ENCODE assay signal across 9 cellular contexts in genomic region chr19:33683881-33684549, GRCh38.
DNase-seq lines count a peak whose midpoint lies in the region; ATAC-seq and TF ChIP-seq lines count a peak whose summit lies in the region.
"Had no signal": no experiment of that assay in that cellular context is flagged by ENCODE, and none has a peak within 500 bp of the region (broad histone marks: within the 10 kb centered on the region; RNA-seq: fewer than 3 reads in every experiment).

No MANE protein-coding gene starts in this region.

- H3K4me1 ChIP-seq in liver (ENCODE audit: control insufficient read depth in 4 of 4, insufficient read depth in 4 of 4, low read length in 3 of 4) = peaks cover 0 to 5% (median 1%) of the 10 kb centered on the region in 4 donors

- no peaks in the 10 kb centered on the region for H3K36me3 Mint-ChIP-seq in activated T-helper 2 cell treated with anti-CD3 and anti-CD28 coated beads, Interferon-gamma antibody, Interleukin-2, Interleukin-4, amounts not matched to agents 10 μg/mL and 5 μg/mL and 100 μg/mL, durations not matched to agents 14 hours and 24 hours and 36 hours (ENCODE audit: low read depth)

- no peaks in the 10 kb centered on the region for H3K9me3 Mint-ChIP-seq in activated T-helper 2 cell treated with anti-CD3 and anti-CD28 coated beads, Interferon-gamma antibody, Interleukin-2, Interleukin-4, amounts not matched to agents 10 μg/mL and 5 μg/mL and 100 μg/mL, durations not matched to agents 14 hours and 24 hours and 36 hours

- DNase-seq in COLO829 (ENCODE audit: low spot score) (peak; percentile 31), HT1080 (ENCODE audit: low read depth) (peak; percentile 12), cardiac fibroblast (ENCODE audit: low read depth in 2 of 2) (peak; percentile 22 to 31), germinal center (ENCODE audit: low spot score) (no peak)
- no peak for DNase-seq in activated T-helper 2 cell treated with anti-CD3 and anti-CD28 coated beads, Interferon-gamma antibody, Interleukin-2, Interleukin-4, amounts not matched to agents 10 μg/mL and 5 μg/mL and 100 μg/mL, durations not matched to agents 14 hours and 24 hours and 36 hours (ENCODE audit: low spot score)
- DNase-seq: activated CD8-positive, alpha-beta memory T cell treated with anti-CD3 and anti-CD28 coated beads, Interleukin-2, amount 50 U/mL, for 4 hours had no signal

- H3K4me1 Mint-ChIP-seq in activated T-helper 2 cell treated with anti-CD3 and anti-CD28 coated beads, Interferon-gamma antibody, Interleukin-2, Interleukin-4, amounts not matched to agents 10 μg/mL and 5 μg/mL and 100 μg/mL, durations not matched to agents 14 hours and 24 hours and 36 hours (ENCODE audit: low read depth) = no peaks in the 10 kb centered on the region

- TF ChIP-seq POLR2A in GM18505 (IDR thresholded peaks at IDR 0.05; ENCODE audit: borderline replicate concordance, extremely low read depth, insufficient read depth, insufficient read length) = no peak

- H3K27me3 ChIP-seq in liver (ENCODE audit: control insufficient read depth in 4 of 4, insufficient read depth in 4 of 4, low read length in 3 of 4) = peaks cover 2 to 10% (median 5%) of the 10 kb centered on the region in 4 donors

- no peaks in the 10 kb centered on the region for H3K9me3 ChIP-seq in liver (ENCODE audit: control insufficient read depth in 4 of 4, low read length in 3 of 4)

- no peak overlapping the region for H3K27ac Mint-ChIP-seq in activated T-helper 2 cell treated with anti-CD3 and anti-CD28 coated beads, Interferon-gamma antibody, Interleukin-2, Interleukin-4, amounts not matched to agents 10 μg/mL and 5 μg/mL and 100 μg/mL, durations not matched to agents 14 hours and 24 hours and 36 hours

- no peak overlapping the region for H3K9ac ChIP-seq in liver (ENCODE audit: low read depth in 1 of 2, low read length in 2 of 2)

- TF ChIP-seq RAD21 in liver (IDR thresholded peaks at IDR 0.05) = no peak

- H3K27ac ChIP-seq in liver (ENCODE audit: low read depth in 1 of 2, low read length in 2 of 2) = no peak overlapping the region

- intact Hi-C loops in activated T-helper 2 cell treated with anti-CD3 and anti-CD28 coated beads, Interferon-gamma antibody, Interleukin-2, Interleukin-4, amounts not matched to agents 10 μg/mL and 5 μg/mL and 100 μg/mL, durations not matched to agents 14 hours and 24 hours and 36 hours (cut with micrococcal nuclease) = no loop called here

- H3K4me3 ChIP-seq in cardiac fibroblast (replicated peaks in 1 of 2; ENCODE audit: low read depth in 2 of 2, low read length in 2 of 2) (no peak overlapping the region), liver (ENCODE audit: low read depth in 1 of 3, low read length in 3 of 3) (no peak overlapping the region)

- no peak overlapping the region for H3K4me3 Mint-ChIP-seq in activated T-helper 2 cell treated with anti-CD3 and anti-CD28 coated beads, Interferon-gamma antibody, Interleukin-2, Interleukin-4, amounts not matched to agents 10 μg/mL and 5 μg/mL and 100 μg/mL, durations not matched to agents 14 hours and 24 hours and 36 hours (ENCODE audit: low read depth)

- WGBS in liver = 21% methylated on average over 24 of the region's 24 CpGs

- TF ChIP-seq CTCF in cardiac fibroblast (IDR thresholded peaks at IDR 0.05; ENCODE audit: low read depth, low read length) = no peak
- TF ChIP-seq CTCF in liver (IDR thresholded peaks at IDR 0.05; ENCODE audit: low read depth, low read length, missing input control) = no peak

- peaks cover 3% of the 10 kb centered on the region for H3K27me3 Mint-ChIP-seq in activated T-helper 2 cell treated with anti-CD3 and anti-CD28 coated beads, Interferon-gamma antibody, Interleukin-2, Interleukin-4, amounts not matched to agents 10 μg/mL and 5 μg/mL and 100 μg/mL, durations not matched to agents 14 hours and 24 hours and 36 hours (ENCODE audit: low read depth)

- ATAC-seq in GM18858 (IDR thresholded peaks at IDR 0.05; ENCODE audit: unreplicated experiment) (no peak), GM18505 (IDR thresholded peaks at IDR 0.05; ENCODE audit: unreplicated experiment) (no peak)

- H3K36me3 ChIP-seq in liver (ENCODE audit: control insufficient read depth in 4 of 4, insufficient read depth in 3 of 4, low read depth in 1 of 4, low read length in 3 of 4) = no peaks in the 10 kb centered on the region

TF ChIP-seq in liver, 16 proteins besides CTCF, POLR2A, EP300 and RAD21:
- TF ChIP-seq REST (IDR thresholded peaks at IDR 0.05) (peak; percentile 97), HNF4A (conservative IDR thresholded peaks at IDR 0.05) (no peak), SP1 (IDR thresholded peaks at IDR 0.05) (no peak), NR2F2 (IDR thresholded peaks at IDR 0.05) (no peak), HNF4G (IDR thresholded peaks at IDR 0.05) (no peak)
TF ChIP-seq in liver: peak in this region for 1.

Comparison
In these comparisons a context has a peak if more than half of its experiments do, and no peak if none do; other contexts are left out.
1. DNase-seq: peak in COLO829 (single experiment), HT1080 (single experiment) and cardiac fibroblast (2 of 2); none in germinal center (single experiment) and activated T-helper 2 cell treated with anti-CD3 and anti-CD28 coated beads, Interferon-gamma antibody, Interleukin-2, Interleukin-4, amounts not matched to agents 10 μg/mL and 5 μg/mL and 100 μg/mL, durations not matched to agents 14 hours and 24 hours and 36 hours (single experiment).